1 cellular context compared by ENCODE assay signal in the genomic region with DNA sequence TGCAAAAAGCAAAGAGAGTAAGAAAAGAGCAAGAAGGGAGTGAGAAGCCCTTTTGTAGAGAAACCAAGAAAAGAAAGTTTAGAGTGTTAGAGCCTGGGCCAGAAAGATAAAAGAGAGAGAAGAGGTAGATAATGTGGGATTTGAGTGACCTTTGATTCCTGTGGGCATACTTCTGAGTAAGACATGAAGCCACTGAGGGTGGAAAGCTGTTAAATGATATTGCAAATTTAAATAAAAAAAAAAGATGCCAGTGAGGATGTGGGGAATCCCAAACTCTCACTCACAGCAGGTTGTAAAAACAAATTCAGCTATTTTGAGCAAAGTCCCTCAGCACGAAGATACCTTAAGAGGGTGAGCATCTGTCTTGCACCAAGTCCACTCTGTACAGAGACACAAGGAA.
TF ChIP-seq lines count a peak whose summit lies in the region.

No MANE protein-coding gene starts in this region.

TF ChIP-seq in K562, 482 proteins besides CTCF, POLR2A, EP300 and RAD21 (continued from another document and continues in another):
- TF ChIP-seq, protein P1, sequence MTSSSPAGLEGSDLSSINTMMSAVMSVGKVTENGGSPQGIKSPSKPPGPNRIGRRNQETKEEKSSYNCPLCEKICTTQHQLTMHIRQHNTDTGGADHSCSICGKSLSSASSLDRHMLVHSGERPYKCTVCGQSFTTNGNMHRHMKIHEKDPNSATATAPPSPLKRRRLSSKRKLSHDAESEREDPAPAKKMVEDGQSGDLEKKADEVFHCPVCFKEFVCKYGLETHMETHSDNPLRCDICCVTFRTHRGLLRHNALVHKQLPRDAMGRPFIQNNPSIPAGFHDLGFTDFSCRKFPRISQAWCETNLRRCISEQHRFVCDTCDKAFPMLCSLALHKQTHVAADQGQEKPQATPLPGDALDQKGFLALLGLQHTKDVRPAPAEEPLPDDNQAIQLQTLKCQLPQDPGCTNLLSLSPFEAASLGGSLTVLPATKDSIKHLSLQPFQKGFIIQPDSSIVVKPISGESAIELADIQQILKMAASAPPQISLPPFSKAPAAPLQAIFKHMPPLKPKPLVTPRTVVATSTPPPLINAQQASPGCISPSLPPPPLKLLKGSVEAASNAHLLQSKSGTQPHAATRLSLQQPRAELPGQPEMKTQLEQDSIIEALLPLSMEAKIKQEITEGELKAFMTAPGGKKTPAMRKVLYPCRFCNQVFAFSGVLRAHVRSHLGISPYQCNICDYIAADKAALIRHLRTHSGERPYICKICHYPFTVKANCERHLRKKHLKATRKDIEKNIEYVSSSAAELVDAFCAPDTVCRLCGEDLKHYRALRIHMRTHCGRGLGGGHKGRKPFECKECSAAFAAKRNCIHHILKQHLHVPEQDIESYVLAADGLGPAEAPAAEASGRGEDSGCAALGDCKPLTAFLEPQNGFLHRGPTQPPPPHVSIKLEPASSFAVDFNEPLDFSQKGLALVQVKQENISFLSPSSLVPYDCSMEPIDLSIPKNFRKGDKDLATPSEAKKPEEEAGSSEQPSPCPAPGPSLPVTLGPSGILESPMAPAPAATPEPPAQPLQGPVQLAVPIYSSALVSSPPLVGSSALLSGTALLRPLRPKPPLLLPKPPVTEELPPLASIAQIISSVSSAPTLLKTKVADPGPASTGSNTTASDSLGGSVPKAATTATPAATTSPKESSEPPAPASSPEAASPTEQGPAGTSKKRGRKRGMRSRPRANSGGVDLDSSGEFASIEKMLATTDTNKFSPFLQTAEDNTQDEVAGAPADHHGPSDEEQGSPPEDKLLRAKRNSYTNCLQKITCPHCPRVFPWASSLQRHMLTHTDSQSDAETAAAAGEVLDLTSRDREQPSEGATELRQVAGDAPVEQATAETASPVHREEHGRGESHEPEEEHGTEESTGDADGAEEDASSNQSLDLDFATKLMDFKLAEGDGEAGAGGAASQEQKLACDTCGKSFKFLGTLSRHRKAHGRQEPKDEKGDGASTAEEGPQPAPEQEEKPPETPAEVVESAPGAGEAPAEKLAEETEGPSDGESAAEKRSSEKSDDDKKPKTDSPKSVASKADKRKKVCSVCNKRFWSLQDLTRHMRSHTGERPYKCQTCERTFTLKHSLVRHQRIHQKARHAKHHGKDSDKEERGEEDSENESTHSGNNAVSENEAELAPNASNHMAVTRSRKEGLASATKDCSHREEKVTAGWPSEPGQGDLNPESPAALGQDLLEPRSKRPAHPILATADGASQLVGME (CRISPR knock-in tag; IDR thresholded peaks at IDR 0.05) = no peak
- TF ChIP-seq ZKSCAN1 (IDR thresholded peaks at IDR 0.05; ENCODE audit: low read depth, low read length) (no peak), ZBTB17 (CRISPR knock-in tag; IDR thresholded peaks at IDR 0.05) (no peak), HNRNPH1 (optimal IDR thresholded peaks at IDR 0.05; ENCODE audit: low read depth, low read length) (no peak), ZNF253 (CRISPR knock-in tag; conservative IDR thresholded peaks at IDR 0.05) (no peak), ZNF239 (CRISPR knock-in tag; IDR thresholded peaks at IDR 0.05) (peak; percentile 8; the same call in 1 of the 2 replicates), EP400 (IDR thresholded peaks at IDR 0.05) (no peak), FOXM1 (IDR thresholded peaks at IDR 0.05; ENCODE audit: low read depth) (no peak), FOXM1 (CRISPR knock-in tag; IDR thresholded peaks at IDR 0.05; ENCODE audit: low read depth) (no peak), THRAP3 (IDR thresholded peaks at IDR 0.05; ENCODE audit: borderline replicate concordance) (no peak), PHF20 (IDR thresholded peaks at IDR 0.05; ENCODE audit: partially characterized antibody) (no peak), ADNP (tag; IDR thresholded peaks at IDR 0.05) (no peak), ZZZ3 (IDR thresholded peaks at IDR 0.05) (no peak), DDX20 (tag; IDR thresholded peaks at IDR 0.05; ENCODE audit: low read depth) (no peak), ZKSCAN8 (CRISPR knock-in tag; IDR thresholded peaks at IDR 0.05) (no peak), CHCHD3 (CRISPR knock-in tag; IDR thresholded peaks at IDR 0.05) (no peak), U2AF1 (optimal IDR thresholded peaks at IDR 0.05; ENCODE audit: low read depth, low read length) (no peak), MXI1 (IDR thresholded peaks at IDR 0.05; ENCODE audit: low read depth, low read length) (no peak), ZNF707 (CRISPR knock-in tag; conservative IDR thresholded peaks at IDR 0.05) (no peak; the same call in 1 of the 2 replicates), ZNF24 (IDR thresholded peaks at IDR 0.05) (no peak), NELFE (IDR thresholded peaks at IDR 0.05; ENCODE audit: insufficient read depth, insufficient read length) (no peak), ZNF778 (CRISPR knock-in tag; IDR thresholded peaks at IDR 0.05) (peak; percentile 57; the same call in 1 of the 2 replicates), MIER1 (IDR thresholded peaks at IDR 0.05; ENCODE audit: low read depth) (no peak), ZNF232 (CRISPR knock-in tag; IDR thresholded peaks at IDR 0.05) (no peak), BMI1 (IDR thresholded peaks at IDR 0.05; ENCODE audit: low read length) (no peak), ILF3 (IDR thresholded peaks at IDR 0.05; ENCODE audit: borderline replicate concordance) (no peak), ZNF644 (tag; IDR thresholded peaks at IDR 0.05; ENCODE audit: low read depth) (no peak), ZNF785 (CRISPR knock-in tag; IDR thresholded peaks at IDR 0.05) (no peak), ZNF347 (CRISPR knock-in tag; IDR thresholded peaks at IDR 0.05; ENCODE audit: low read depth) (no peak), ZNF143 (CRISPR knock-in tag; IDR thresholded peaks at IDR 0.05) (no peak), SP1 (CRISPR knock-in tag; IDR thresholded peaks at IDR 0.05) (no peak), NFE2 (IDR thresholded peaks at IDR 0.05; ENCODE audit: low read depth) (no peak), NONO (IDR thresholded peaks at IDR 0.05; ENCODE audit: low read depth in 2 of 2, low read length in 1 of 2) (no peak), RBM15 (IDR thresholded peaks at IDR 0.05; ENCODE audit: insufficient read depth, low read length) (no peak), PPARD (CRISPR knock-in tag; IDR thresholded peaks at IDR 0.05) (0 out of 2 replicates have a peak, but pooled peaks have one; percentile 21), KHSRP (IDR thresholded peaks at IDR 0.05) (no peak), XRCC4 (IDR thresholded peaks at IDR 0.05; ENCODE audit: extremely low read depth, insufficient read depth, insufficient read length) (no peak), STAG1 (CRISPR knock-in tag; IDR thresholded peaks at IDR 0.05; ENCODE audit: borderline replicate concordance) (no peak), MCM3 (IDR thresholded peaks at IDR 0.05) (no peak), LARP7 (IDR thresholded peaks at IDR 0.05) (no peak), HNRNPL (IDR thresholded peaks at IDR 0.05; ENCODE audit: low read depth, low read length) (no peak), MAFK (IDR thresholded peaks at IDR 0.05; ENCODE audit: low read length) (no peak), POLR2B (IDR thresholded peaks at IDR 0.05; ENCODE audit: low read depth, partially characterized antibody) (no peak)
- TF ChIP-seq, protein P2, sequence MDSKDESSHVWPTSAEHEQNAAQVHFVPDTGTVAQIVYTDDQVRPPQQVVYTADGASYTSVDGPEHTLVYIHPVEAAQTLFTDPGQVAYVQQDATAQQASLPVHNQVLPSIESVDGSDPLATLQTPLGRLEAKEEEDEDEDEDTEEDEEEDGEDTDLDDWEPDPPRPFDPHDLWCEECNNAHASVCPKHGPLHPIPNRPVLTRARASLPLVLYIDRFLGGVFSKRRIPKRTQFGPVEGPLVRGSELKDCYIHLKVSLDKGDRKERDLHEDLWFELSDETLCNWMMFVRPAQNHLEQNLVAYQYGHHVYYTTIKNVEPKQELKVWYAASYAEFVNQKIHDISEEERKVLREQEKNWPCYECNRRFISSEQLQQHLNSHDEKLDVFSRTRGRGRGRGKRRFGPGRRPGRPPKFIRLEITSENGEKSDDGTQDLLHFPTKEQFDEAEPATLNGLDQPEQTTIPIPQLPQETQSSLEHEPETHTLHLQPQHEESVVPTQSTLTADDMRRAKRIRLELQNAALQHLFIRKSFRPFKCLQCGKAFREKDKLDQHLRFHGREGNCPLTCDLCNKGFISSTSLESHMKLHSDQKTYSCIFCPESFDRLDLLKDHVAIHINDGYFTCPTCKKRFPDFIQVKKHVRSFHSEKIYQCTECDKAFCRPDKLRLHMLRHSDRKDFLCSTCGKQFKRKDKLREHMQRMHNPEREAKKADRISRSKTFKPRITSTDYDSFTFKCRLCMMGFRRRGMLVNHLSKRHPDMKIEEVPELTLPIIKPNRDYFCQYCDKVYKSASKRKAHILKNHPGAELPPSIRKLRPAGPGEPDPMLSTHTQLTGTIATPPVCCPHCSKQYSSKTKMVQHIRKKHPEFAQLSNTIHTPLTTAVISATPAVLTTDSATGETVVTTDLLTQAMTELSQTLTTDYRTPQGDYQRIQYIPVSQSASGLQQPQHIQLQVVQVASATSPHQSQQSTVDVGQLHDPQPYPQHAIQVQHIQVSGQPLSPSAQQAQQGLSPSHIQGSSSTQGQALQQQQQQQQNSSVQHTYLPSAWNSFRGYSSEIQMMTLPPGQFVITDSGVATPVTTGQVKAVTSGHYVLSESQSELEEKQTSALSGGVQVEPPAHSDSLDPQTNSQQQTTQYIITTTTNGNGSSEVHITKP (IDR thresholded peaks at IDR 0.05; ENCODE audit: partially characterized antibody) = no peak
- TF ChIP-seq, protein P3, sequence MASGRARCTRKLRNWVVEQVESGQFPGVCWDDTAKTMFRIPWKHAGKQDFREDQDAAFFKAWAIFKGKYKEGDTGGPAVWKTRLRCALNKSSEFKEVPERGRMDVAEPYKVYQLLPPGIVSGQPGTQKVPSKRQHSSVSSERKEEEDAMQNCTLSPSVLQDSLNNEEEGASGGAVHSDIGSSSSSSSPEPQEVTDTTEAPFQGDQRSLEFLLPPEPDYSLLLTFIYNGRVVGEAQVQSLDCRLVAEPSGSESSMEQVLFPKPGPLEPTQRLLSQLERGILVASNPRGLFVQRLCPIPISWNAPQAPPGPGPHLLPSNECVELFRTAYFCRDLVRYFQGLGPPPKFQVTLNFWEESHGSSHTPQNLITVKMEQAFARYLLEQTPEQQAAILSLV (tag; IDR thresholded peaks at IDR 0.05) = no peak
- TF ChIP-seq, protein P4, sequence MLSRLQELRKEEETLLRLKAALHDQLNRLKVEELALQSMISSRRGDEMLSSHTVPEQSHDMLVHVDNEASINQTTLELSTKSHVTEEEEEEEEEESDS (CRISPR knock-in tag; IDR thresholded peaks at IDR 0.05) = no peak
- TF ChIP-seq, protein P5, sequence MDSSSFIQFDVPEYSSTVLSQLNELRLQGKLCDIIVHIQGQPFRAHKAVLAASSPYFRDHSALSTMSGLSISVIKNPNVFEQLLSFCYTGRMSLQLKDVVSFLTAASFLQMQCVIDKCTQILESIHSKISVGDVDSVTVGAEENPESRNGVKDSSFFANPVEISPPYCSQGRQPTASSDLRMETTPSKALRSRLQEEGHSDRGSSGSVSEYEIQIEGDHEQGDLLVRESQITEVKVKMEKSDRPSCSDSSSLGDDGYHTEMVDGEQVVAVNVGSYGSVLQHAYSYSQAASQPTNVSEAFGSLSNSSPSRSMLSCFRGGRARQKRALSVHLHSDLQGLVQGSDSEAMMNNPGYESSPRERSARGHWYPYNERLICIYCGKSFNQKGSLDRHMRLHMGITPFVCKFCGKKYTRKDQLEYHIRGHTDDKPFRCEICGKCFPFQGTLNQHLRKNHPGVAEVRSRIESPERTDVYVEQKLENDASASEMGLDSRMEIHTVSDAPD (CRISPR knock-in tag; IDR thresholded peaks at IDR 0.05) = no peak
- TF ChIP-seq, protein P6, sequence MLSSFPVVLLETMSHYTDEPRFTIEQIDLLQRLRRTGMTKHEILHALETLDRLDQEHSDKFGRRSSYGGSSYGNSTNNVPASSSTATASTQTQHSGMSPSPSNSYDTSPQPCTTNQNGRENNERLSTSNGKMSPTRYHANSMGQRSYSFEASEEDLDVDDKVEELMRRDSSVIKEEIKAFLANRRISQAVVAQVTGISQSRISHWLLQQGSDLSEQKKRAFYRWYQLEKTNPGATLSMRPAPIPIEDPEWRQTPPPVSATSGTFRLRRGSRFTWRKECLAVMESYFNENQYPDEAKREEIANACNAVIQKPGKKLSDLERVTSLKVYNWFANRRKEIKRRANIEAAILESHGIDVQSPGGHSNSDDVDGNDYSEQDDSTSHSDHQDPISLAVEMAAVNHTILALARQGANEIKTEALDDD (IDR thresholded peaks at IDR 0.05) = no peak
- TF ChIP-seq, protein P7, sequence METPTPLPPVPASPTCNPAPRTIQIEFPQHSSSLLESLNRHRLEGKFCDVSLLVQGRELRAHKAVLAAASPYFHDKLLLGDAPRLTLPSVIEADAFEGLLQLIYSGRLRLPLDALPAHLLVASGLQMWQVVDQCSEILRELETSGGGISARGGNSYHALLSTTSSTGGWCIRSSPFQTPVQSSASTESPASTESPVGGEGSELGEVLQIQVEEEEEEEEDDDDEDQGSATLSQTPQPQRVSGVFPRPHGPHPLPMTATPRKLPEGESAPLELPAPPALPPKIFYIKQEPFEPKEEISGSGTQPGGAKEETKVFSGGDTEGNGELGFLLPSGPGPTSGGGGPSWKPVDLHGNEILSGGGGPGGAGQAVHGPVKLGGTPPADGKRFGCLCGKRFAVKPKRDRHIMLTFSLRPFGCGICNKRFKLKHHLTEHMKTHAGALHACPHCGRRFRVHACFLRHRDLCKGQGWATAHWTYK (CRISPR knock-in tag; IDR thresholded peaks at IDR 0.05) = peak; percentile 49; the same call in 1 of the 2 replicates
- TF ChIP-seq, protein P8, sequence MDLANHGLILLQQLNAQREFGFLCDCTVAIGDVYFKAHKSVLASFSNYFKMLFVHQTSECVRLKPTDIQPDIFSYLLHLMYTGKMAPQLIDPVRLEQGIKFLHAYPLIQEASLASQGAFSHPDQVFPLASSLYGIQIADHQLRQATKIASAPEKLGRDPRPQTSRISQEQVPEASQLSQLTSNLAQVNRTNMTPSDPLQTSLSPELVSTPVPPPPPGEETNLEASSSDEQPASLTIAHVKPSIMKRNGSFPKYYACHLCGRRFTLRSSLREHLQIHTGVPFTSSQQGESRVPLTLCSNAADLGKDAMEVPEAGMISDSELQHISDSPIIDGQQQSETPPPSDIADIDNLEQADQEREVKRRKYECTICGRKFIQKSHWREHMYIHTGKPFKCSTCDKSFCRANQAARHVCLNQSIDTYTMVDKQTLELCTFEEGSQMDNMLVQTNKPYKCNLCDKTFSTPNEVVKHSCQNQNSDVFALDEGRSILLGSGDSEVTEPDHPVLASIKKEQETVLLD (IDR thresholded peaks at IDR 0.05) = no peak
- TF ChIP-seq, protein P9, sequence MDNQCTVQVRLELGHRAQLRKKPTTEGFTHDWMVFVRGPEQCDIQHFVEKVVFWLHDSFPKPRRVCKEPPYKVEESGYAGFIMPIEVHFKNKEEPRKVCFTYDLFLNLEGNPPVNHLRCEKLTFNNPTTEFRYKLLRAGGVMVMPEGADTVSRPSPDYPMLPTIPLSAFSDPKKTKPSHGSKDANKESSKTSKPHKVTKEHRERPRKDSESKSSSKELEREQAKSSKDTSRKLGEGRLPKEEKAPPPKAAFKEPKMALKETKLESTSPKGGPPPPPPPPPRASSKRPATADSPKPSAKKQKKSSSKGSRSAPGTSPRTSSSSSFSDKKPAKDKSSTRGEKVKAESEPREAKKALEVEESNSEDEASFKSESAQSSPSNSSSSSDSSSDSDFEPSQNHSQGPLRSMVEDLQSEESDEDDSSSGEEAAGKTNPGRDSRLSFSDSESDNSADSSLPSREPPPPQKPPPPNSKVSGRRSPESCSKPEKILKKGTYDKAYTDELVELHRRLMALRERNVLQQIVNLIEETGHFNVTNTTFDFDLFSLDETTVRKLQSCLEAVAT (IDR thresholded peaks at IDR 0.05) = no peak
